ENCODE assay signal across 8 cellular contexts in the genomic region with DNA sequence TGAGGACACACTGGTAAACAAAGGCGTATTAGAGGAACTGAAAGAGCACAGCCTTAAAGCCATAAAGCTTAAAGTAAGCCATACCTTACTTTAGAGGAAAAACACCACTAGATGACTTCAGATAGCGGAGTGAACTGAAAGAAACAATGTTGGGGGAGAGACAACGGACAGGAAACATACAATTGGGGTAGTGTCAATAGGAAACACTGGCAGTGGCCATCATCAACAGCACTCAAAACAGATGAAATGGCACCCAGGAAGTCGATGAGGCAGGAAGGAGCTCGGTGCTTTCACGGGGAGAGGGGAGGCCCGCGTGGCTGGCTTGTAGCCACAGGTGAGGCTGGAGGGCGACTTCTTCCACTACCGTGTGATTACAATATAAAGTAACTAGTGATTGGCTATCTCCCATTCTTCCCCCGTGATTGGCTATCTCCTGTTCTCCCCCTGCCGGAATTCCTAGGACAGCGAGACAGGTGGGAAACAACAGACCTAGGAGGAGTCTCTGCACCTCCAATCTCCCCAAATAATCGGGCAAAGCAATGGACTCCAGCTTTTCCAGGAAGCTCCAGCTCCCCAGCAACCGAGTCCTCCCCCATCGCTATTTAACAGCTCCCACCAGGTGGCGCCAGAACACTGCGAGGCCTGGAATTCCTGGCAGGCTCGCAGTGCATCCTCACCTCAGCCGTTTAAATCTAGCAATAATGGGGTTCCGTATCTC. TPM values are rescaled to one million over a fixed set of nuclear protein-coding genes. Genes with fewer than 3 reads are reported as not detected.
A peak's percentile ranks its signal among the peaks of the same experiment; 100 is the strongest.
DNase-seq lines count a peak whose midpoint lies in the region; ATAC-seq and TF ChIP-seq lines count a peak whose summit lies in the region.

No MANE protein-coding gene starts in this region.

- peak; percentile 64 for DNase-seq in GM10248 (ENCODE audit: extremely low spot score)
- DNase-seq in MV-4-11 (lab: John Stamatoyannopoulos, UW), result peak; percentile 44
- DNase-seq in SW 1271 (lab: John Stamatoyannopoulos, UW), result peak; percentile 28 to 41
- peak; percentile 85 for DNase-seq in adipocyte (ENCODE audit: low read depth)
- DNase-seq in right atrium auricular region (ENCODE audit: low spot score), result no peak
- DNase-seq in gastrocnemius medialis, result no peak

- H3K4me1 ChIP-seq in HEK293 (ENCODE audit: control insufficient read depth, insufficient read depth, low read length) (no peaks in the 10 kb centered on the region), adipocyte (ENCODE audit: control insufficient read depth, insufficient read depth, low read length) (no peaks in the 10 kb centered on the region), right atrium auricular region (no peaks in the 10 kb centered on the region), rectal smooth muscle tissue (ENCODE audit: control insufficient read depth, insufficient read depth, low read length) (no peaks in the 10 kb centered on the region), gastrocnemius medialis (no peaks in the 10 kb centered on the region)

- POLR2A ChIA-PET in GM10248 (lab: Yijun Ruan, JAX), result no interaction called here
- POLR2A ChIA-PET in HEK293 (lab: Yijun Ruan, JAX), result no interaction called here

- intact Hi-C loops in gastrocnemius medialis (cut with DNase I; ENCODE audit: low total_unique reads), result no loop called here

- H3K36me3 ChIP-seq in HEK293 (ENCODE audit: control insufficient read depth in 2 of 2, insufficient read depth in 1 of 2, low read length in 2 of 2) (no peaks in the 10 kb centered on the region), adipocyte (ENCODE audit: control insufficient read depth, insufficient read depth, low read length, severe bottlenecking) (no peaks in the 10 kb centered on the region), right atrium auricular region (no peaks in the 10 kb centered on the region), rectal smooth muscle tissue (ENCODE audit: control insufficient read depth, insufficient read depth, low read length) (no peaks in the 10 kb centered on the region), gastrocnemius medialis (no peaks in the 10 kb centered on the region)

- peak overlapping the region; percentile 35 for H3K4me3 ChIP-seq in HEK293 (ENCODE audit: low read depth, low read length)
- peak overlapping the region; percentile 65 for H3K4me3 ChIP-seq in adipocyte (ENCODE audit: low read length)
- no peak overlapping the region for H3K4me3 ChIP-seq in right atrium auricular region
- H3K4me3 ChIP-seq in rectal smooth muscle tissue (ENCODE audit: low read length), result peak overlapping the region; percentile 62
- no peak overlapping the region for H3K4me3 ChIP-seq in gastrocnemius medialis

- H3K27me3 ChIP-seq in adipocyte (replicated peaks; ENCODE audit: control insufficient read depth, insufficient read depth, low read length), result no peaks in the 10 kb centered on the region
- H3K27me3 ChIP-seq in right atrium auricular region, result no peaks in the 10 kb centered on the region
- H3K27me3 ChIP-seq in rectal smooth muscle tissue (ENCODE audit: control insufficient read depth, insufficient read depth, low read length), result no peaks in the 10 kb centered on the region
- no peaks in the 10 kb centered on the region for H3K27me3 ChIP-seq in gastrocnemius medialis

- CTCF ChIA-PET in GM10248 (lab: Yijun Ruan, JAX), result interaction anchor here (0.6 to 4.3 kb wide), 31 partner anchors 9 to 507 kb away, joined by 3 to 39 read pairs (median 4); no protein-coding TSS in a partner anchor
- CTCF ChIA-PET in HEK293 (lab: Yijun Ruan, JAX), result interaction anchor here (0.6 to 5.6 kb wide), 62 partner anchors 8 to 1411 kb away, joined by 3 to 70 read pairs (median 5); no protein-coding TSS in a partner anchor

- H3K9ac ChIP-seq in adipocyte (ENCODE audit: low read length) (no peak overlapping the region), rectal smooth muscle tissue (ENCODE audit: low read length) (no peak overlapping the region)

- H3K27ac ChIP-seq in HEK293 (ENCODE audit: extremely low read depth, low read depth, low read length), result no peak overlapping the region
- H3K27ac ChIP-seq in right atrium auricular region, result no peak overlapping the region
- no peak overlapping the region for H3K27ac ChIP-seq in rectal smooth muscle tissue (ENCODE audit: low read depth, low read length)
- no peak overlapping the region for H3K27ac ChIP-seq in gastrocnemius medialis

- no peak for TF ChIP-seq POLR2A in gastrocnemius medialis (IDR thresholded peaks at IDR 0.05)

- H3K9me3 ChIP-seq in HEK293 (ENCODE audit: control insufficient read depth, insufficient read depth, low read depth, low read length), result no peaks in the 10 kb centered on the region
- H3K9me3 ChIP-seq in adipocyte (ENCODE audit: control insufficient read depth, low read length), result no peaks in the 10 kb centered on the region
- no peaks in the 10 kb centered on the region for H3K9me3 ChIP-seq in right atrium auricular region
- H3K9me3 ChIP-seq in gastrocnemius medialis, result no peaks in the 10 kb centered on the region

- in situ Hi-C loops in gastrocnemius medialis (cut with MboI; ENCODE audit: low sequenced_read_pairs in 4 of 4), result no loop called here

- no peak for ATAC-seq in gastrocnemius medialis

- peak; percentile 88 for TF ChIP-seq CTCF in GM10248 (IDR thresholded peaks at IDR 0.05; ENCODE audit: control extremely low read depth, extremely low read depth, low read depth, missing control alignments)
- peak; percentile 92 for TF ChIP-seq CTCF in HEK293 (tag by site-specific recombination; IDR thresholded peaks at IDR 0.05)
- peak; percentile 53 to 81 for TF ChIP-seq CTCF in right atrium auricular region (IDR thresholded peaks at IDR 0.05)
- peak in 2 of 5 experiments; percentile 25 to 43 for TF ChIP-seq CTCF in gastrocnemius medialis (IDR thresholded peaks at IDR 0.05 in 4 of 5, conservative IDR thresholded peaks at IDR 0.05 in 1 of 5)

TF ChIP-seq in HEK293, 187 proteins besides CTCF, POLR2A, EP300 and RAD21 (continues in another document):
- TF ChIP-seq ZNF362 (tag by site-specific recombination; IDR thresholded peaks at IDR 0.05), result no peak
- TF ChIP-seq ZNF707 (tag by site-specific recombination; IDR thresholded peaks at IDR 0.05), result no peak
- no peak for TF ChIP-seq ZFP69B (tag by site-specific recombination; IDR thresholded peaks at IDR 0.05)
- TF ChIP-seq ZFP41 (tag by site-specific recombination; IDR thresholded peaks at IDR 0.05; ENCODE audit: borderline replicate concordance), result no peak
- TF ChIP-seq ZNF423 (tag by site-specific recombination; IDR thresholded peaks at IDR 0.05), result no peak
- TF ChIP-seq ELK4 (IDR thresholded peaks at IDR 0.05; ENCODE audit: borderline replicate concordance, low read depth, low read length), result no peak
- TF ChIP-seq KLF8 (tag by site-specific recombination; IDR thresholded peaks at IDR 0.05), result no peak
- TF ChIP-seq, protein P1, sequence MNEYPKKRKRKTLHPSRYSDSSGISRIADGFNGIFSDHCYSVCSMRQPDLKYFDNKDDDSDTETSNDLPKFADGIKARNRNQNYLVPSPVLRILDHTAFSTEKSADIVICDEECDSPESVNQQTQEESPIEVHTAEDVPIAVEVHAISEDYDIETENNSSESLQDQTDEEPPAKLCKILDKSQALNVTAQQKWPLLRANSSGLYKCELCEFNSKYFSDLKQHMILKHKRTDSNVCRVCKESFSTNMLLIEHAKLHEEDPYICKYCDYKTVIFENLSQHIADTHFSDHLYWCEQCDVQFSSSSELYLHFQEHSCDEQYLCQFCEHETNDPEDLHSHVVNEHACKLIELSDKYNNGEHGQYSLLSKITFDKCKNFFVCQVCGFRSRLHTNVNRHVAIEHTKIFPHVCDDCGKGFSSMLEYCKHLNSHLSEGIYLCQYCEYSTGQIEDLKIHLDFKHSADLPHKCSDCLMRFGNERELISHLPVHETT (tag by site-specific recombination; IDR thresholded peaks at IDR 0.05), result no peak

RNA-seq across cellular contexts. Expression of gene TAS2R38, which starts 2.4 kb away (rescaled TPM):
- total RNA-seq in right atrium auricular region, result not detected
- total RNA-seq in gastrocnemius medialis, result not detected

RNA-seq across cellular contexts. Expression of gene MGAM, which starts 19.7 kb away (rescaled TPM):
- total RNA-seq in right atrium auricular region, result 1 to 10 TPM in 1 of 2 donors, under 1 TPM in 1; 0.30 to 1.5 TPM
- under 1 TPM in 3 of 4 donors, not detected in 1; 0.07 to 0.25 (median 0.13) TPM for total RNA-seq in gastrocnemius medialis

RNA-seq across cellular contexts. Expression of gene CLEC5A, which starts 29.2 kb away (rescaled TPM):
- 1 to 10 TPM; 1.0 to 1.7 TPM for total RNA-seq in right atrium auricular region
- not detected for total RNA-seq in gastrocnemius medialis

RNA-seq across cellular contexts. Expression of gene OR9A4, which starts 59.8 kb away (rescaled TPM):
- total RNA-seq in right atrium auricular region, result not detected
- not detected for total RNA-seq in gastrocnemius medialis

Comparison
In these comparisons a context has a peak if more than half of its experiments do, and no peak if none do; other contexts are left out.
1. DNase-seq: peak in GM10248 (single experiment), MV-4-11 (single experiment), SW 1271 (2 of 2) and adipocyte (single experiment); none in right atrium auricular region (single experiment) and gastrocnemius medialis (0 of 2).
2. H3K4me3 ChIP-seq: peak in HEK293 (single experiment), adipocyte (single experiment) and rectal smooth muscle tissue (single experiment); none in right atrium auricular region (0 of 2) and gastrocnemius medialis (0 of 4).